ENCODE assay signal across 16 cellular contexts in the genomic region with DNA sequence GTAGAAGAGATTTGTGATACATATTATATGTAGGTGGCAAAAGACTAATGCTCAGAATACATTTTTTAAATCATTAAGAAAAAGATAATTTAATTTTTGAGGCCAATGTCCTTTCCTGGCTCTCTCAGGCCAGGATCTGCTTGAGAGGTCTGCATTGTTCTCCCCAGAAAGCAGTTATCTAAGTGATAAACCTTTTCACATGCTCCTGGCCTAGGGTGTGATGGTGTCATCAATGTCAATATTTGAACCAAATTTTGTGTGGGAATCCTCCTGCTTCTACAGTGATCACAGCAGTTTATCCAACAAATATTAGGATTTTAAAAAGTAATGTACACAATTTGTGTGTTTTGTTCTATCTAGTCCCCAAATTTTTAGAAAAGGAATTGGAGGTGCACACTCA.
"Had no signal": no experiment of that assay in that cellular context is flagged by ENCODE, and none has a peak within 500 bp of the region (broad histone marks: within the 10 kb centered on the region; RNA-seq: fewer than 3 reads in every experiment).

No MANE protein-coding gene starts in this region.

- H3K4me1 ChIP-seq: esophagus muscularis mucosa, foreskin keratinocyte, gastroesophageal sphincter, heart left ventricle, left lung had no signal

- H3K36me3 ChIP-seq: esophagus muscularis mucosa, gastroesophageal sphincter, heart left ventricle, left lung had no signal

- DNase-seq: cortex of kidney; effector CD8-positive, alpha-beta T cell; effector memory CD8-positive, alpha-beta T cell; foreskin keratinocyte; heart left ventricle; immature natural killer cell; left cardiac atrium; left lung; left ventricle myocardium superior; mammary epithelial cell; mucosa of descending colon; naive B cell had no signal

- H3K4me2 ChIP-seq: hepatocyte had no signal

- H3K27me3 ChIP-seq: esophagus muscularis mucosa, foreskin keratinocyte, hepatocyte, left lung had no signal

- H3K79me2 ChIP-seq: hepatocyte had no signal

- H3K4me3 ChIP-seq: esophagus muscularis mucosa, gastroesophageal sphincter, heart left ventricle, hepatocyte, left lung, lung, mucosa of descending colon had no signal

- H3K27ac ChIP-seq: esophagus muscularis mucosa, foreskin keratinocyte, gastroesophageal sphincter, heart left ventricle, hepatocyte, left lung had no signal

- ATAC-seq: effector memory CD8-positive, alpha-beta T cell; foreskin keratinocyte; gastroesophageal sphincter; heart left ventricle; left cardiac atrium; left lung; left ventricle myocardium superior; mucosa of descending colon had no signal

- H3K9me3 ChIP-seq: esophagus muscularis mucosa, gastroesophageal sphincter, heart left ventricle, left lung, mucosa of descending colon had no signal
